Comparison of ENCODE assay signal across 28 cellular contexts in genomic region chr11:120662071-120662611, GRCh38.
"Had no signal": no experiment of that assay in that cellular context is flagged by ENCODE, and none has a peak within 500 bp of the region (broad histone marks: within the 10 kb centered on the region; RNA-seq: fewer than 3 reads in every experiment).

No MANE protein-coding gene starts in this region.

- H3K27ac Mint-ChIP-seq: activated B cell treated with CpG ODN at 0.5 μM for 24 hours; activated CD8-positive, alpha-beta memory T cell treated with anti-CD3 and anti-CD28 coated beads, Interleukin-2, amount 10 ng/mL, durations not matched to agents 7 days and 5 days; activated CD8-positive, alpha-beta T cell treated with anti-CD3 and anti-CD28 coated beads, Interleukin-2, amount 10 ng/mL, durations not matched to agents 7 days and 5 days; activated naive CD4-positive, alpha-beta T cell treated with anti-CD3 and anti-CD28 coated beads, Interleukin-2, amount 50 U/mL, for 72 hours; activated T-helper 2 cell treated with anti-CD3 and anti-CD28 coated beads, Interferon-gamma antibody, Interleukin-2, Interleukin-4, amounts not matched to agents 10 μg/mL and 5 μg/mL and 100 μg/mL, durations not matched to agents 14 hours and 24 hours and 36 hours; memory B cell; nephron; progenitor cell of endocrine pancreas; stimulated activated effector memory CD8-positive, alpha-beta T cell treated with anti-CD3 and anti-CD28 coated beads, Interleukin-12 subunit alpha, Interleukin-12 subunit beta, amount 100 ng/mL, for 72 hours; stimulated activated naive CD8-positive, alpha-beta T cell treated with anti-CD3 and anti-CD28 coated beads, Interleukin-15, Interleukin-2, amounts not matched to agents 100 ng/mL and 50 ng/mL, for 24 hours; T-helper 17 cell; type B pancreatic cell had no signal

- H3K36me3 Mint-ChIP-seq: activated CD8-positive, alpha-beta memory T cell treated with anti-CD3 and anti-CD28 coated beads, Interleukin-2, amount 10 ng/mL, durations not matched to agents 7 days and 5 days; activated naive CD4-positive, alpha-beta T cell treated with anti-CD3 and anti-CD28 coated beads, Interleukin-2, amount 50 U/mL, for 72 hours; memory B cell; stimulated activated effector memory CD8-positive, alpha-beta T cell treated with anti-CD3 and anti-CD28 coated beads, Interleukin-12 subunit alpha, Interleukin-12 subunit beta, amount 100 ng/mL, for 72 hours; type B pancreatic cell had no signal

- H3K4me3 ChIP-seq: body of pancreas, coronary artery, dorsolateral prefrontal cortex, gastrocnemius medialis, heart left ventricle, skin epidermis had no signal

- H3K27me3 ChIP-seq: body of pancreas had no signal

- H3K4me1 Mint-ChIP-seq: activated CD8-positive, alpha-beta memory T cell treated with anti-CD3 and anti-CD28 coated beads, Interleukin-2, amount 10 ng/mL, durations not matched to agents 7 days and 5 days; nephron; T-helper 17 cell had no signal

- H3K4me3 Mint-ChIP-seq: activated B cell treated with CpG ODN at 0.5 μM for 24 hours; activated CD8-positive, alpha-beta memory T cell treated with anti-CD3 and anti-CD28 coated beads, Interleukin-2, amount 10 ng/mL, durations not matched to agents 7 days and 5 days; activated CD8-positive, alpha-beta T cell treated with anti-CD3 and anti-CD28 coated beads, Interleukin-2, amount 10 ng/mL, durations not matched to agents 7 days and 5 days; memory B cell; nephron; stimulated activated effector memory CD8-positive, alpha-beta T cell treated with anti-CD3 and anti-CD28 coated beads, Interleukin-12 subunit alpha, Interleukin-12 subunit beta, amount 100 ng/mL, for 72 hours; stimulated activated naive CD8-positive, alpha-beta T cell treated with anti-CD3 and anti-CD28 coated beads, Interleukin-15, Interleukin-2, amounts not matched to agents 100 ng/mL and 50 ng/mL, for 24 hours; T-helper 17 cell; type B pancreatic cell had no signal

- H3K36me3 ChIP-seq: gastrocnemius medialis, heart left ventricle, neutrophil had no signal

- H3K9me3 Mint-ChIP-seq: activated B cell treated with CpG ODN at 0.5 μM for 24 hours; activated naive CD4-positive, alpha-beta T cell treated with anti-CD3 and anti-CD28 coated beads, Interleukin-2, amount 50 U/mL, for 72 hours; activated T-helper 2 cell treated with anti-CD3 and anti-CD28 coated beads, Interferon-gamma antibody, Interleukin-2, Interleukin-4, amounts not matched to agents 10 μg/mL and 5 μg/mL and 100 μg/mL, durations not matched to agents 14 hours and 24 hours and 36 hours; memory B cell; nephron; stimulated activated effector memory CD8-positive, alpha-beta T cell treated with anti-CD3 and anti-CD28 coated beads, Interleukin-12 subunit alpha, Interleukin-12 subunit beta, amount 100 ng/mL, for 72 hours; stimulated activated naive CD8-positive, alpha-beta T cell treated with anti-CD3 and anti-CD28 coated beads, Interleukin-15, Interleukin-2, amounts not matched to agents 100 ng/mL and 50 ng/mL, for 24 hours; type B pancreatic cell had no signal

- DNase-seq: activated B cell treated with CpG ODN at 0.5 μM for 24 hours; activated CD4-positive, alpha-beta T cell treated with anti-CD3 and anti-CD28 coated beads, Interleukin-2, amount 50 U/mL, for 1 hour; activated CD8-positive, alpha-beta memory T cell treated with anti-CD3 and anti-CD28 coated beads, Interleukin-2, amount 10 ng/mL, durations not matched to agents 7 days and 5 days; activated CD8-positive, alpha-beta T cell treated with anti-CD3 and anti-CD28 coated beads, Interleukin-2, amount 10 ng/mL, durations not matched to agents 7 days and 5 days; activated naive CD4-positive, alpha-beta T cell; activated T-cell treated with anti-CD3 and anti-CD28 coated beads, Interleukin-2, amount 50 U/mL, for 48 hours; aorta; body of pancreas; cerebellar nuclear complex; dorsolateral prefrontal cortex; effector memory CD4-positive, alpha-beta T cell; erythroblast; gastrocnemius medialis; heart left ventricle; stimulated activated CD4-positive, alpha-beta T cell treated with anti-CD3 and anti-CD28 coated beads, Interleukin-4, amount 100 ng/mL, for 24 hours; T-helper 17 cell; T1000 had no signal

- H3K27ac ChIP-seq: body of pancreas, coronary artery, dorsolateral prefrontal cortex, gastrocnemius medialis, heart left ventricle, neutrophil, skin epidermis had no signal

- H3K4me1 ChIP-seq: body of pancreas, gastrocnemius medialis, heart left ventricle had no signal

- H3K9me3 ChIP-seq: body of pancreas, gastrocnemius medialis, heart left ventricle, neutrophil had no signal
